Comparison of ENCODE assay signal across 16 cellular contexts in the genomic region with DNA sequence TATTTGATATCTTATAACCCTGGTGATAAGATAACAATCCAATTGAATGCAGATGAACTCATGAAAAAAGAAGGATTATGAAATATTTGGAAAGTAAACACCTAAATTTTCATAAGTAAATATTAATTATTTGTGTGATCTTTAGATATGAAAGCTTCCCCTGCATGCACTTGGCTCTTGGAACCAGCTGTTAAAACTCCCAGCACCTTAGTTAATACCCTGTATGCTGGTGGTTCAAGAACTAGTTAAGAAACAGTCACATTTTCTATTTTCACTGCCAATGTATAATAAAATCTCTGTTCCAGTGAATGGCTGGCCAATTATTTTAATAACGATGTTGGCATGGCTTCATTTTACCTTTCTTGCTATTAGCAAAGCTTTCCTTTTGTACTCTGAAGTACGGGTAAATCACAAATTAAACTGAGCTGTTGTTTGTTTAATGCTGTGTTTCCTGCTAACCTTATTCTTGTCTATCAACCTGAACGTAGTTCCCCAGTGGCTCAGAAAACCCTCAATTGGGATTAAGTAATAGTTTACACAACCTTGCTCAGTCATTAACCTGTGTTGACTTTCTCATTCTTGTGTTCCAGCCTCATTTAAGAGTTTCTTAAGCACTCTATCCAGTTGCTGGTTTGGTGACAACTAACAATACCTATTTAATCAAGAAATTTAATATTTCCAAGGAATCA. TPM values are rescaled to one million over a fixed set of nuclear protein-coding genes. Genes with fewer than 3 reads are reported as not detected.
A peak's percentile ranks its signal among the peaks of the same experiment; 100 is the strongest.
DNase-seq lines count a peak whose midpoint lies in the region; ATAC-seq and TF ChIP-seq lines count a peak whose summit lies in the region.
"Had no signal": no experiment of that assay in that cellular context is flagged by ENCODE, and none has a peak within 500 bp of the region (broad histone marks: within the 10 kb centered on the region; RNA-seq: fewer than 3 reads in every experiment).

No MANE protein-coding gene starts in this region.

- H3K27ac ChIP-seq in foreskin keratinocyte, result peak overlapping the region; percentile 28
- H3K27ac ChIP-seq in thyroid gland, result peak overlapping the region; percentile 56 to 59 (median 58)
- H3K27ac ChIP-seq: gastroesophageal sphincter, thoracic aorta had no signal

- no peak overlapping the region for H3K4me3 ChIP-seq in thyroid gland (replicated peaks in 1 of 3)
- H3K4me3 ChIP-seq: gastroesophageal sphincter, thoracic aorta had no signal

- H3K4me1 ChIP-seq in foreskin keratinocyte (peaks cover 55% of the 10 kb centered on the region), thyroid gland (peaks cover 32 to 53% of the 10 kb centered on the region in 2 donors)
- H3K4me1 ChIP-seq: gastroesophageal sphincter had no signal

- ATAC-seq in foreskin keratinocyte (no peak), GM19455 (IDR thresholded peaks at IDR 0.05; ENCODE audit: unreplicated experiment) (no peak), HG02852 (IDR thresholded peaks at IDR 0.05; ENCODE audit: unreplicated experiment) (no peak)
- ATAC-seq: gastroesophageal sphincter; natural killer cell treated with Interleukin-12 subunit alpha and Interleukin-12 subunit beta and Interleukin-15 and Interleukin-18, amount 100 ng/mL, for 72 hours had no signal

- intact Hi-C loops in thyroid gland (cut with DNase I), result no loop called here

- DNase-seq in NCI-H1105 (lab: John Stamatoyannopoulos, UW) (peak; percentile 91), NCI-H526 treated with DMSO at 0.1 percent for 48 hours (lab: John Stamatoyannopoulos, UW) (peak; percentile 83), foreskin keratinocyte (no peak), thyroid gland (no peak)
- no peak for DNase-seq in stimulated activated CD4-positive, alpha-beta T cell treated with anti-CD3 and anti-CD28 coated beads, Interleukin-1b, Interleukin-23, amount 100 ng/mL, for 48 hours
- no peak for DNase-seq in stimulated activated naive CD4-positive, alpha-beta T cell (lab: John Stamatoyannopoulos, UW)
- DNase-seq: activated CD4-positive, alpha-beta T cell treated with anti-CD3 and anti-CD28 coated beads, Interleukin-2, amount 50 U/mL, for 48 hours; effector CD8-positive, alpha-beta T cell; NCI-H2171 treated with DMSO at 0.1 percent for 48 hours; Right ventricle myocardium superior; T1000 had no signal

- H3K27me3 ChIP-seq in foreskin keratinocyte, result no peaks in the 10 kb centered on the region
- H3K27me3 ChIP-seq in thyroid gland, result no peaks in the 10 kb centered on the region
- H3K27me3 ChIP-seq: gastroesophageal sphincter had no signal

- no peak for TF ChIP-seq CTCF in foreskin keratinocyte (conservative IDR thresholded peaks at IDR 0.05)
- TF ChIP-seq CTCF in thyroid gland (IDR thresholded peaks at IDR 0.05), result no peak

- TF ChIP-seq POLR2A in thyroid gland (IDR thresholded peaks at IDR 0.05), result no peak

- no peaks in the 10 kb centered on the region for H3K9me3 ChIP-seq in thyroid gland
- H3K9me3 ChIP-seq: gastroesophageal sphincter, thoracic aorta had no signal

- H3K36me3 ChIP-seq in thyroid gland, result no peaks in the 10 kb centered on the region
- H3K36me3 ChIP-seq: gastroesophageal sphincter, thoracic aorta had no signal

- 24 to 26% methylated on average over 3 of the region's 3 CpGs for WGBS in thyroid gland, 2 donors

RNA-seq across cellular contexts. Expression of a gene that starts 38.9 kb away (rescaled TPM):
- total RNA-seq in foreskin keratinocyte, result 147 and 157 TPM in 2 replicates
- 26.7 and 30.7 TPM in 2 replicates for polyA plus RNA-seq in foreskin keratinocyte
- 10 to 100 TPM; 41.5 to 59.6 (median 52.7) TPM for total RNA-seq in thyroid gland

Comparison
In these comparisons a context has a peak if more than half of its experiments do, and no peak if none do; other contexts are left out.
1. DNase-seq: peak in NCI-H1105 (single experiment) and NCI-H526 treated with DMSO at 0.1 percent for 48 hours (single experiment); none in foreskin keratinocyte (0 of 2), thyroid gland (0 of 2), stimulated activated CD4-positive, alpha-beta T cell treated with anti-CD3 and anti-CD28 coated beads, Interleukin-1b, Interleukin-23, amount 100 ng/mL, for 48 hours (single experiment) and stimulated activated naive CD4-positive, alpha-beta T cell (0 of 6).